Comparison of ENCODE assay signal across 19 cellular contexts in genomic region chr10:59098811-59099452, GRCh38.
DNase-seq lines count a peak whose midpoint lies in the region; ATAC-seq, FAIRE-seq and TF ChIP-seq lines count a peak whose summit lies in the region.
"Had no signal": no experiment of that assay in that cellular context is flagged by ENCODE, and none has a peak within 500 bp of the region (broad histone marks: within the 10 kb centered on the region; RNA-seq: fewer than 3 reads in every experiment).

No MANE protein-coding gene starts in this region.

- no peaks in the 10 kb centered on the region for H3K9me3 ChIP-seq in mammary epithelial cell (replicated peaks; ENCODE audit: insufficient read depth, low read length)
- H3K9me3 ChIP-seq: HAP-1, heart right ventricle, ovary had no signal

- TF ChIP-seq CTCF in HFFc6 (IDR thresholded peaks at IDR 0.05) (no peak), astrocyte of the spinal cord (IDR thresholded peaks at IDR 0.05; ENCODE audit: low read depth, low read length) (no peak), mammary epithelial cell (conservative IDR thresholded peaks at IDR 0.05 in 1 of 2, IDR thresholded peaks at IDR 0.05 in 1 of 2; ENCODE audit: extremely low read depth in 1 of 2, insufficient read depth in 1 of 2, low read depth in 1 of 2, low read length in 2 of 2) (no peak), foreskin keratinocyte (conservative IDR thresholded peaks at IDR 0.05) (no peak)

- 73% methylated on average over 4 of the region's 4 CpGs for WGBS in mammary epithelial cell (ENCODE audit: low coverage, missing lambda C conversion rate)

- H3K79me2 ChIP-seq in mammary epithelial cell (ENCODE audit: insufficient read depth, low read length) = no peaks in the 10 kb centered on the region

- H3K27me3 Mint-ChIP-seq in HFFc6 (ENCODE audit: insufficient read depth) = no peaks in the 10 kb centered on the region; the same call in 1 of the 2 replicates
- H3K27me3 Mint-ChIP-seq: activated naive CD8-positive, alpha-beta T cell treated with anti-CD3 and anti-CD28 coated beads, Interleukin-2, amount 10 ng/mL, durations not matched to agents 7 days and 5 days had no signal

- DNase-seq in A172 (ENCODE audit: low spot score) (peak; percentile 1), HFFc6 (peak; percentile 63), astrocyte of the spinal cord (ENCODE audit: low read depth, low spot score) (peak; percentile 66), NCI-H774 (lab: John Stamatoyannopoulos, UW) (no peak), mammary epithelial cell (no peak), foreskin keratinocyte (no peak), occipital lobe (lab: John Stamatoyannopoulos, UW) (no peak)
- DNase-seq: activated CD8-positive, alpha-beta memory T cell treated with anti-CD3 and anti-CD28 coated beads, Interleukin-2, amount 50 U/mL, for 4 hours; activated naive CD8-positive, alpha-beta T cell treated with anti-CD3 and anti-CD28 coated beads, Interleukin-2, amount 10 ng/mL, durations not matched to agents 7 days and 5 days; heart right ventricle; NCI-H526; SIG-M5; stimulated activated CD8-positive, alpha-beta memory T cell treated with anti-CD3 and anti-CD28 coated beads, Interleukin-4, amount 100 ng/mL, for 48 hours had no signal

- dilution Hi-C loops in mammary epithelial cell (cut with HindIII; ENCODE audit: low sequenced_read_pairs) = no loop called here

- no peak overlapping the region; the same call in 1 of the 2 replicates for H3K27ac Mint-ChIP-seq in HFFc6
- H3K27ac Mint-ChIP-seq: activated naive CD8-positive, alpha-beta T cell treated with anti-CD3 and anti-CD28 coated beads, Interleukin-2, amount 10 ng/mL, durations not matched to agents 7 days and 5 days had no signal

- H3K27me3 ChIP-seq in mammary epithelial cell (ENCODE audit: insufficient read depth, low read length) (no peaks in the 10 kb centered on the region), foreskin keratinocyte (no peaks in the 10 kb centered on the region)
- H3K27me3 ChIP-seq: heart right ventricle, ovary had no signal

- no TSS peak for BruUV-seq in mammary epithelial cell (replicated peaks; lab: Mats Ljungman, UMichigan)

- peaks cover 22% of the 10 kb centered on the region for H3K4me1 Mint-ChIP-seq in HFFc6 (ENCODE audit: low read depth)
- H3K4me1 Mint-ChIP-seq: activated naive CD8-positive, alpha-beta T cell treated with anti-CD3 and anti-CD28 coated beads, Interleukin-2, amount 10 ng/mL, durations not matched to agents 7 days and 5 days had no signal

- ATAC-seq in foreskin keratinocyte = no peak

- CTCF ChIA-PET in mammary epithelial cell (lab: Charles Lee; ENCODE audit: low non-redundant PET) = no interaction called here

- H3K27ac ChIP-seq in mammary epithelial cell (ENCODE audit: insufficient read depth, low read depth, low read length) (no peak overlapping the region), foreskin keratinocyte (no peak overlapping the region)
- H3K27ac ChIP-seq: ovary, VCaP had no signal

- in situ Hi-C loops in astrocyte of the spinal cord (cut with HindIII; ENCODE audit: low sequenced_read_pairs) (no loop called here), mammary epithelial cell (cut with MboI; ENCODE audit: low sequenced_read_pairs in 2 of 2) (no loop called here)

- H3K4me2 ChIP-seq in mammary epithelial cell (ENCODE audit: insufficient read depth, low read depth, low read length) = no peak overlapping the region

- H3K9ac ChIP-seq in mammary epithelial cell (ENCODE audit: insufficient read depth, low read length) = no peak overlapping the region

- intact Hi-C loops in mammary epithelial cell (cut with micrococcal nuclease) = no loop called here

- FAIRE-seq in islet of Langerhans (lab: Jason Lieb, UNC) = peak; percentile 33
- FAIRE-seq: urothelium cell line had no signal

- no peak overlapping the region for H2AFZ ChIP-seq in mammary epithelial cell (ENCODE audit: low read depth, low read length)

- no peak overlapping the region for H3K4me3 Mint-ChIP-seq in HFFc6
- H3K4me3 Mint-ChIP-seq: activated naive CD8-positive, alpha-beta T cell treated with anti-CD3 and anti-CD28 coated beads, Interleukin-2, amount 10 ng/mL, durations not matched to agents 7 days and 5 days had no signal

- no peaks in the 10 kb centered on the region for H4K20me1 ChIP-seq in mammary epithelial cell (ENCODE audit: insufficient read depth, low read length)

- H3K9me3 Mint-ChIP-seq in HFFc6 = no peaks in the 10 kb centered on the region
- H3K9me3 Mint-ChIP-seq: activated naive CD8-positive, alpha-beta T cell treated with anti-CD3 and anti-CD28 coated beads, Interleukin-2, amount 10 ng/mL, durations not matched to agents 7 days and 5 days had no signal

- H3K4me3 ChIP-seq in astrocyte of the spinal cord (ENCODE audit: low read depth, low read length) (no peak overlapping the region), mammary epithelial cell (replicated peaks in 1 of 3; ENCODE audit: insufficient read depth in 1 of 3, low read depth in 2 of 3, low read length in 3 of 3) (no peak overlapping the region)
- H3K4me3 ChIP-seq: HAP-1, heart right ventricle, lung, ovary had no signal

- H3K36me3 ChIP-seq in mammary epithelial cell (ENCODE audit: insufficient read depth, low read length) = no peaks in the 10 kb centered on the region
- H3K36me3 ChIP-seq: HAP-1, heart right ventricle, ovary had no signal

- H3K4me1 ChIP-seq in mammary epithelial cell (ENCODE audit: insufficient read depth, low read length) (no peaks in the 10 kb centered on the region), foreskin keratinocyte (no peaks in the 10 kb centered on the region)

- H3K36me3 Mint-ChIP-seq in HFFc6 (ENCODE audit: low read depth) = no peaks in the 10 kb centered on the region
- H3K36me3 Mint-ChIP-seq: activated naive CD8-positive, alpha-beta T cell treated with anti-CD3 and anti-CD28 coated beads, Interleukin-2, amount 10 ng/mL, durations not matched to agents 7 days and 5 days had no signal

Comparison
In these comparisons a context has a peak if more than half of its experiments do, and no peak if none do; other contexts are left out.
1. DNase-seq: peak in A172 (single experiment), HFFc6 (single experiment) and astrocyte of the spinal cord (single experiment); none in NCI-H774 (single experiment), mammary epithelial cell (single experiment), foreskin keratinocyte (0 of 2) and occipital lobe (single experiment).